ENCODE assay signal across 18 cellular contexts in the genomic region with DNA sequence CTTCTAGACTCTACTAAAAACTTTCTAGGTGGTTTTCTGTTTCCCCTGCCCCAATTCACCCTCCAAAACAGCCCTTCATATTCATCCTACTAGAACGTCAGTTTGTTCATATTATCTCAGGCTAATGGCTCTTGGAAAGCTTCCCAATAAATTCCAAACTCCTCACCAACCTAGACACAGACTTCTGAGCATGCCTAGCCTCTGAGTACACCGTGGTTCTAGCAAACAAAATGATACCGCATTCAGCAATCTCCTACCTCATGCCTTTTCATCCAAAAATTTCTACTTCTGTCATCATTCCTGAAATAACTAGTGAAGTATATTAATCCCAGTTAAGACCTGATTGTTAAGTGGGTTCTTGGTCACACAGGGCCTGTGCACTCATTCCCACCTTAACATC. TPM values are rescaled to one million over a fixed set of nuclear protein-coding genes. Genes with fewer than 3 reads are reported as not detected.
DNase-seq lines count a peak whose midpoint lies in the region; ATAC-seq and TF ChIP-seq lines count a peak whose summit lies in the region.
"Had no signal": no experiment of that assay in that cellular context is flagged by ENCODE, and none has a peak within 500 bp of the region (broad histone marks: within the 10 kb centered on the region; RNA-seq: fewer than 3 reads in every experiment).

No MANE protein-coding gene starts in this region.

- TF ChIP-seq CTCF in AG09309 (IDR thresholded peaks at IDR 0.05; ENCODE audit: control insufficient read depth, insufficient read depth, low read depth, low read length, missing control alignments) = no peak
- no peak for TF ChIP-seq CTCF in brain microvascular endothelial cell (IDR thresholded peaks at IDR 0.05; ENCODE audit: low read depth, low read length, missing control alignments)

- H2AK5ac ChIP-seq in mesenchymal stem cell (ENCODE audit: low read length, severe bottlenecking) = peak overlapping the region; percentile 61

- no peak overlapping the region for H3K4me3 ChIP-seq in AG09309 (ENCODE audit: control insufficient read depth, low read depth, low read length)
- no peak overlapping the region for H3K4me3 ChIP-seq in brain microvascular endothelial cell (ENCODE audit: low read depth, low read length)
- H3K4me3 ChIP-seq in mesenchymal stem cell (ENCODE audit: insufficient read depth in 1 of 2, low read depth in 1 of 2, low read length in 2 of 2) = no peak overlapping the region
- H3K4me3 ChIP-seq: esophagus muscularis mucosa, GM23338, right lobe of liver, tibial artery had no signal

- peak overlapping the region; percentile 35 for H3K27ac ChIP-seq in brain microvascular endothelial cell
- H3K27ac ChIP-seq in mesenchymal stem cell (ENCODE audit: low read length, poor library complexity, severe bottlenecking) = peak overlapping the region; percentile 43
- H3K27ac ChIP-seq: C4-2B, esophagus muscularis mucosa, right lobe of liver, tibial artery had no signal

- H2AFZ ChIP-seq in mesenchymal stem cell (ENCODE audit: low read depth, low read length) = no peak overlapping the region
- H2AFZ ChIP-seq: GM23338 had no signal

- H3K4me2 ChIP-seq in mesenchymal stem cell (ENCODE audit: low read length, poor library complexity, severe bottlenecking) = no peak overlapping the region
- H3K4me2 ChIP-seq: GM23338 had no signal

- H3K79me1 ChIP-seq in mesenchymal stem cell (replicated peaks; ENCODE audit: low read length, poor library complexity, severe bottlenecking) = peaks cover 1% of the 10 kb centered on the region

- 25% methylated on average over 3 of the region's 3 CpGs for WGBS in mesenchymal stem cell

- in situ Hi-C loops in brain microvascular endothelial cell (cut with HindIII; ENCODE audit: low pct_ligation_motif_present, low sequenced_read_pairs) = no loop called here

- no peak overlapping the region for H3K9ac ChIP-seq in mesenchymal stem cell (ENCODE audit: low read length)

- no peak overlapping the region for H2BK12ac ChIP-seq in mesenchymal stem cell (ENCODE audit: low read length in 2 of 2)

- no peaks in the 10 kb centered on the region for H3K27me3 ChIP-seq in brain microvascular endothelial cell (replicated peaks)
- no peaks in the 10 kb centered on the region for H3K27me3 ChIP-seq in mesenchymal stem cell (ENCODE audit: control insufficient read depth in 1 of 2, insufficient read depth in 1 of 2, low read length in 2 of 2)
- H3K27me3 ChIP-seq: esophagus muscularis mucosa, right lobe of liver, tibial artery had no signal

- no peak overlapping the region for H3K23ac ChIP-seq in mesenchymal stem cell (ENCODE audit: low read length in 2 of 2)

- no peaks in the 10 kb centered on the region for H3K9me3 ChIP-seq in mesenchymal stem cell (ENCODE audit: control insufficient read depth, low read length)
- H3K9me3 ChIP-seq: esophagus muscularis mucosa, right lobe of liver, tibial artery had no signal

- no peak overlapping the region for H4K91ac ChIP-seq in mesenchymal stem cell (ENCODE audit: low read length)

- H3K14ac ChIP-seq in mesenchymal stem cell (ENCODE audit: low read length in 2 of 2) = no peak overlapping the region

- H3K36me3 ChIP-seq in brain microvascular endothelial cell (replicated peaks) = no peaks in the 10 kb centered on the region
- no peaks in the 10 kb centered on the region for H3K36me3 ChIP-seq in mesenchymal stem cell (ENCODE audit: control insufficient read depth in 1 of 2, insufficient read depth in 2 of 2, low read depth in 1 of 2, low read length in 2 of 2)
- H3K36me3 ChIP-seq: esophagus muscularis mucosa, right lobe of liver, tibial artery had no signal

- DNase-seq in AG09309 (ENCODE audit: low read depth) (peak; percentile 52), HS-5 (ENCODE audit: low read depth) (peak; percentile 74), brain microvascular endothelial cell (peak; percentile 81), mesenchymal stem cell (peak; percentile 49), NCI-H2196 (lab: John Stamatoyannopoulos, UW; ENCODE audit: unreplicated experiment) (no peak)
- no peak for DNase-seq in activated CD4-positive, alpha-beta T cell treated with anti-CD3 and anti-CD28 coated beads, Interleukin-2, amount 50 U/mL, for 48 hours
- DNase-seq in stimulated activated CD4-positive, alpha-beta T cell treated with anti-CD3 and anti-CD28 coated beads, Interleukin-12 subunit alpha, Interleukin-12 subunit beta, amount 100 ng/mL, for 4 hours = no peak
- DNase-seq: activated CD4-positive, alpha-beta T cell treated with anti-CD3 and anti-CD28 coated beads, Interleukin-2, amount 10 ng/mL, durations not matched to agents 7 days and 5 days; activated T-cell treated with anti-CD3 and anti-CD28 coated beads, Interleukin-2, amount 50 U/mL, for 4 hours; right lobe of liver; SIG-M5; stimulated activated CD4-positive, alpha-beta T cell treated with anti-CD3 and anti-CD28 coated beads, Interleukin-4, amount 100 ng/mL, for 24 hours; T1000; tibial artery had no signal

- no peak overlapping the region for H3K4ac ChIP-seq in mesenchymal stem cell (ENCODE audit: low read depth in 1 of 2, low read length in 2 of 2)

- H2BK15ac ChIP-seq in mesenchymal stem cell (ENCODE audit: low read depth, poor library complexity, severe bottlenecking) = no peak overlapping the region

- no peak overlapping the region for H3K18ac ChIP-seq in mesenchymal stem cell (ENCODE audit: low read depth in 1 of 2, low read length in 2 of 2)

- peaks cover 7% of the 10 kb centered on the region for H3K4me1 ChIP-seq in mesenchymal stem cell (ENCODE audit: control insufficient read depth, insufficient read depth, low read depth, low read length)
- H3K4me1 ChIP-seq: tibial artery had no signal

- H2BK120ac ChIP-seq in mesenchymal stem cell (ENCODE audit: low read depth, low read length) = no peak overlapping the region

- no peak overlapping the region for H2BK5ac ChIP-seq in mesenchymal stem cell (ENCODE audit: low read depth, low read length, poor library complexity, severe bottlenecking)

- no peak overlapping the region for H4K8ac ChIP-seq in mesenchymal stem cell (ENCODE audit: low read length)

- no peak for ATAC-seq in HG03432 (IDR thresholded peaks at IDR 0.05; ENCODE audit: unreplicated experiment)
- ATAC-seq: activated T-cell treated with anti-CD3 and anti-CD28 coated beads, Interleukin-2, amount 50 U/mL, for 4 hours; GM23338 had no signal

RNA-seq across cellular contexts. Expression of a gene that starts 46.5 kb away (rescaled TPM):
- polyA plus RNA-seq in mesenchymal stem cell (2013, experiment 1 of 2) = not detected
- not detected for polyA plus RNA-seq in mesenchymal stem cell (2013, experiment 2 of 2)
- polyA plus RNA-seq: GM23338 had no signal

Comparison
In these comparisons a context has a peak if more than half of its experiments do, and no peak if none do; other contexts are left out.
1. DNase-seq: peak in AG09309 (single experiment), HS-5 (single experiment), brain microvascular endothelial cell (single experiment) and mesenchymal stem cell (single experiment); none in activated CD4-positive, alpha-beta T cell treated with anti-CD3 and anti-CD28 coated beads, Interleukin-2, amount 50 U/mL, for 48 hours (0 of 2), stimulated activated CD4-positive, alpha-beta T cell treated with anti-CD3 and anti-CD28 coated beads, Interleukin-12 subunit alpha, Interleukin-12 subunit beta, amount 100 ng/mL, for 4 hours (single experiment) and NCI-H2196 (single experiment).